1 cellular context compared by ENCODE assay signal in the genomic region with DNA sequence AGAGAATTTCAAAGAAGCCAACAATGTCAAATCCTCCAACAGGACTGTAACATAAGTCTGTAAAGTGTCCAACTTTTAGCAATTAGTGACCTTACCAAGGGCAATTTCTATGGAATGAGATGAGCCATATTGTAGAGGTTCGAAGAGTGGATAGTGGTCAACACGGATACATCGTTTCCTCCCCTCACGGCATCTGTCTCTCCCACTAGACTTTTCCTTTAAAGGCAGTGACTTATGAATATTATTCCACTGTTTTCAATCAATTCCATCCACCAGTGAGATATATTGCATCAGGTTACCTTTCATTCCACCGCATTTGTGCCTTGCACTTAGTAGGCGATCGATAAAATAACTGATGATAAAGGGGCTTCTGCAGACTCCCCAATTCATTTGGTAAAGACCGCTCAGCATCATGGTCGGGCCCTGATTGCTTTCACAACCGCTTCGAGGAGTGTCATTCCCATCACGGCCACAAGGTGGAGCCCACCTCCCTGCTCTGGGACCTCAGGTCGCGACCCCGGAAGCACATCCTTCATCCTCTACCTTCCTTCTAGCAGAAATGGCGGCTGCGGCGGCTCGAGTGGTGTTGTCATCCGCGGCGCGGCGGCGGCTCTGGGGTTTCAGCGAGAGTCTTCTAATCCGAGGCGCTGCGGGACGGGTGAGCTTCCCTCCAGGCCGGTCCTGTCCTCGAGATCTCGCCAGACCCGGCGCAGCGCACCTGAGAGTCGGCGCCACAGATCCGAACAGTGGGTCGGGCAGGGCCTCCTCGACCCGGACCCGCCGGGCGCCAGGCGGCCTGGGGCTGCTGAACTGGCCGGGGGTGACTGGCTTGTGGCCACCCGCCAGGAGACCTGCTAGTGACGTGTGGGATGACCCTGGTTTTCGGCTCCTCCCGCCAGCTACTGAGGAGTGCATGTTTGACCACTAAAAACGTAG.
TF ChIP-seq lines count a peak whose summit lies in the region.

A gene with protein sequence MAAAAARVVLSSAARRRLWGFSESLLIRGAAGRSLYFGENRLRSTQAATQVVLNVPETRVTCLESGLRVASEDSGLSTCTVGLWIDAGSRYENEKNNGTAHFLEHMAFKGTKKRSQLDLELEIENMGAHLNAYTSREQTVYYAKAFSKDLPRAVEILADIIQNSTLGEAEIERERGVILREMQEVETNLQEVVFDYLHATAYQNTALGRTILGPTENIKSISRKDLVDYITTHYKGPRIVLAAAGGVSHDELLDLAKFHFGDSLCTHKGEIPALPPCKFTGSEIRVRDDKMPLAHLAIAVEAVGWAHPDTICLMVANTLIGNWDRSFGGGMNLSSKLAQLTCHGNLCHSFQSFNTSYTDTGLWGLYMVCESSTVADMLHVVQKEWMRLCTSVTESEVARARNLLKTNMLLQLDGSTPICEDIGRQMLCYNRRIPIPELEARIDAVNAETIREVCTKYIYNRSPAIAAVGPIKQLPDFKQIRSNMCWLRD (plus strand): TSS at position 535 of the 936 bp plus-strand sequence. CDS start 25 bp downstream, at position 560.

TF ChIP-seq in HepG2, 621 proteins besides CTCF, POLR2A, EP300 and RAD21 (continued from another document):
- TF ChIP-seq HOXD1 (CRISPR knock-in tag; IDR thresholded peaks at IDR 0.05), result 0 out of 2 replicates have a peak, but pooled peaks have one; percentile 70
- peak; percentile 87 for TF ChIP-seq SALL2 (CRISPR knock-in tag; IDR thresholded peaks at IDR 0.05)
- TF ChIP-seq ZNF264 (CRISPR knock-in tag; IDR thresholded peaks at IDR 0.05), result peak; percentile 26; the same call in 1 of the 2 replicates
- TF ChIP-seq, protein P1, sequence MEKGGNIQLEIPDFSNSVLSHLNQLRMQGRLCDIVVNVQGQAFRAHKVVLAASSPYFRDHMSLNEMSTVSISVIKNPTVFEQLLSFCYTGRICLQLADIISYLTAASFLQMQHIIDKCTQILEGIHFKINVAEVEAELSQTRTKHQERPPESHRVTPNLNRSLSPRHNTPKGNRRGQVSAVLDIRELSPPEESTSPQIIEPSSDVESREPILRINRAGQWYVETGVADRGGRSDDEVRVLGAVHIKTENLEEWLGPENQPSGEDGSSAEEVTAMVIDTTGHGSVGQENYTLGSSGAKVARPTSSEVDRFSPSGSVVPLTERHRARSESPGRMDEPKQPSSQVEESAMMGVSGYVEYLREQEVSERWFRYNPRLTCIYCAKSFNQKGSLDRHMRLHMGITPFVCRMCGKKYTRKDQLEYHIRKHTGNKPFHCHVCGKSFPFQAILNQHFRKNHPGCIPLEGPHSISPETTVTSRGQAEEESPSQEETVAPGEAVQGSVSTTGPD (CRISPR knock-in tag; IDR thresholded peaks at IDR 0.05), result no peak
- TF ChIP-seq DPF2 (CRISPR knock-in tag; IDR thresholded peaks at IDR 0.05; ENCODE audit: borderline replicate concordance, low read depth), result 0 out of 2 replicates have a peak, but pooled peaks have one; percentile 53
- no peak for TF ChIP-seq ZNF75D (CRISPR knock-in tag; IDR thresholded peaks at IDR 0.05; ENCODE audit: borderline replicate concordance)
- TF ChIP-seq, protein P2, sequence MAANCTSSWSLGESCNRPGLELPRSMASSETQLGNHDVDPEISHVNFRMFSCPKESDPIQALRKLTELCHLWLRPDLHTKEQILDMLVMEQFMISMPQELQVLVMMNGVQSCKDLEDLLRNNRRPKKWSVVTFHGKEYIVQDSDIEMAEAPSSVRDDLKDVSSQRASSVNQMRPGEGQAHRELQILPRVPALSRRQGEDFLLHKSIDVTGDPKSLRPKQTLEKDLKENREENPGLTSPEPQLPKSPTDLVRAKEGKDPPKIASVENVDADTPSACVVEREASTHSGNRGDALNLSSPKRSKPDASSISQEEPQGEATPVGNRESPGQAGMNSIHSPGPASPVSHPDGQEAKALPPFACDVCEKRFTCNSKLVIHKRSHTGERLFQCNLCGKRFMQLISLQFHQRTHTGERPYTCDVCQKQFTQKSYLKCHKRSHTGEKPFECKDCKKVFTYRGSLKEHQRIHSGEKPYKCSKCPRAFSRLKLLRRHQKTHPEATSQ (CRISPR knock-in tag; IDR thresholded peaks at IDR 0.05; ENCODE audit: borderline replicate concordance), result peak; percentile 69; the same call in 1 of the 2 replicates
